In genomic region chr20:33246077-33246476, GRCh38 we compare ENCODE assay signal across 35 cellular contexts. TPM values are rescaled to one million over a fixed set of nuclear protein-coding genes. Genes with fewer than 3 reads are reported as not detected.
"Had no signal": no experiment of that assay in that cellular context is flagged by ENCODE, and none has a peak within 500 bp of the region (broad histone marks: within the 10 kb centered on the region; RNA-seq: fewer than 3 reads in every experiment).

No MANE protein-coding gene starts in this region.

- H2AFZ ChIP-seq: parathyroid adenoma had no signal

- H3K27ac ChIP-seq: neutrophil, ovary, parathyroid adenoma, psoas muscle, skin epidermis, spleen, stomach, thoracic aorta, tibial nerve, upper lobe of left lung, vagina had no signal

- ATAC-seq: naive thymus-derived CD8-positive, alpha-beta T cell; natural killer cell treated with Interleukin-12 subunit alpha and Interleukin-12 subunit beta and Interleukin-15 and Interleukin-18, amount 100 ng/mL, for 72 hours; psoas muscle; right cardiac atrium; sciatic nerve; stimulated activated effector memory CD8-positive, alpha-beta T cell treated with anti-CD3 and anti-CD28 coated beads, Interleukin-12 subunit alpha, Interleukin-12 subunit beta, amount 100 ng/mL, for 72 hours; stimulated activated naive B cell treated with anti-CD40 and anti-IgM and Interleukin-4, amounts not matched to agents 10 μg/mL and 1 μg/mL and 100 μg/mL, for 72 hours had no signal

- DNase-seq: naive thymus-derived CD8-positive, alpha-beta T cell; nephron progenitor cell; nucleus accumbens; ovary; posterior cingulate gyrus; psoas muscle; right cardiac atrium; spleen; stimulated activated CD4-positive, alpha-beta T cell treated with anti-CD3 and anti-CD28 coated beads, Interleukin-12 subunit alpha, Interleukin-12 subunit beta, amount 100 ng/mL, for 4 hours; stimulated activated CD4-positive, alpha-beta T cell treated with anti-CD3 and anti-CD28 coated beads, Interleukin-1b, Interleukin-23, amount 100 ng/mL, for 48 hours; stimulated activated CD4-positive, alpha-beta T cell treated with anti-CD3 and anti-CD28 coated beads, Interleukin-4, amount 100 ng/mL, for 1 hour; stimulated activated naive B cell treated with anti-CD40 and anti-IgM and Interleukin-4, amounts not matched to agents 10 μg/mL and 1 μg/mL and 100 μg/mL, for 72 hours; stimulated activated naive CD4-positive, alpha-beta T cell treated with Interleukin-2 at 50 U/mL for 16 hours; stomach; thyroid gland; trophoblast cell; upper lobe of left lung had no signal

- H3K36me3 ChIP-seq: neutrophil, ovary, spleen, stomach, thoracic aorta, thyroid gland, tibial nerve, upper lobe of left lung, vagina had no signal

- H3K79me2 ChIP-seq: parathyroid adenoma had no signal

- H3K4me1 ChIP-seq: parathyroid adenoma, psoas muscle, spleen, stomach, tibial nerve, upper lobe of left lung, vagina had no signal

- H3K4me2 ChIP-seq: smooth muscle cell had no signal

- FAIRE-seq: urothelium cell line had no signal

- H3K4me3 ChIP-seq: ovary, psoas muscle, skin epidermis, smooth muscle cell, spleen, stomach, thoracic aorta, thyroid gland, tibial nerve, upper lobe of left lung, vagina had no signal

- H3K9ac ChIP-seq: parathyroid adenoma had no signal

- H3K9me3 ChIP-seq: neutrophil, ovary, psoas muscle, spleen, stomach, thoracic aorta, thyroid gland, tibial nerve, upper lobe of left lung, vagina had no signal

- H3K27me3 ChIP-seq: neutrophil, ovary, spleen, stomach, thyroid gland, tibial nerve, upper lobe of left lung, vagina had no signal

RNA-seq across cellular contexts. Expression of gene BPIFA1, which starts 10.3 kb away (rescaled TPM):
- total RNA-seq: naive thymus-derived CD8-positive, alpha-beta T cell; natural killer cell treated with Interleukin-12 subunit alpha and Interleukin-12 subunit beta and Interleukin-15 and Interleukin-18, amount 100 ng/mL, for 72 hours; neural crest cell; omental fat pad; ovary; progenitor cell of endocrine pancreas; psoas muscle; renal cortical epithelial cell; right cardiac atrium; sciatic nerve; smooth muscle cell; spleen; subcutaneous adipose tissue; temporal lobe; thoracic aorta; thyroid gland; tibial nerve; ureter; vagina had no signal
- polyA plus RNA-seq: naive thymus-derived CD8-positive, alpha-beta T cell; ovary; psoas muscle; right cardiac atrium; smooth muscle cell; spleen; stomach had no signal

RNA-seq across cellular contexts. Expression of gene BPIFA3, which starts 28.9 kb away (rescaled TPM):
- total RNA-seq: naive thymus-derived CD8-positive, alpha-beta T cell; natural killer cell treated with Interleukin-12 subunit alpha and Interleukin-12 subunit beta and Interleukin-15 and Interleukin-18, amount 100 ng/mL, for 72 hours; neural crest cell; omental fat pad; ovary; progenitor cell of endocrine pancreas; psoas muscle; renal cortical epithelial cell; right cardiac atrium; sciatic nerve; smooth muscle cell; spleen; stomach; subcutaneous adipose tissue; temporal lobe; thoracic aorta; thyroid gland; tibial nerve; upper lobe of left lung; ureter; vagina had no signal
- polyA plus RNA-seq: naive thymus-derived CD8-positive, alpha-beta T cell; ovary; psoas muscle; right cardiac atrium; smooth muscle cell; spleen; stomach had no signal

RNA-seq across cellular contexts. Expression of gene BPIFB1, which starts 36.9 kb away (rescaled TPM):
- total RNA-seq: naive thymus-derived CD8-positive, alpha-beta T cell; natural killer cell treated with Interleukin-12 subunit alpha and Interleukin-12 subunit beta and Interleukin-15 and Interleukin-18, amount 100 ng/mL, for 72 hours; neural crest cell; omental fat pad; progenitor cell of endocrine pancreas; psoas muscle; renal cortical epithelial cell; right cardiac atrium; smooth muscle cell; spleen; subcutaneous adipose tissue; temporal lobe; thoracic aorta; thyroid gland; tibial nerve; vagina had no signal
- polyA plus RNA-seq: naive thymus-derived CD8-positive, alpha-beta T cell; ovary; right cardiac atrium; smooth muscle cell had no signal
